ENCODE assay signal across 2 cellular contexts in the genomic region with DNA sequence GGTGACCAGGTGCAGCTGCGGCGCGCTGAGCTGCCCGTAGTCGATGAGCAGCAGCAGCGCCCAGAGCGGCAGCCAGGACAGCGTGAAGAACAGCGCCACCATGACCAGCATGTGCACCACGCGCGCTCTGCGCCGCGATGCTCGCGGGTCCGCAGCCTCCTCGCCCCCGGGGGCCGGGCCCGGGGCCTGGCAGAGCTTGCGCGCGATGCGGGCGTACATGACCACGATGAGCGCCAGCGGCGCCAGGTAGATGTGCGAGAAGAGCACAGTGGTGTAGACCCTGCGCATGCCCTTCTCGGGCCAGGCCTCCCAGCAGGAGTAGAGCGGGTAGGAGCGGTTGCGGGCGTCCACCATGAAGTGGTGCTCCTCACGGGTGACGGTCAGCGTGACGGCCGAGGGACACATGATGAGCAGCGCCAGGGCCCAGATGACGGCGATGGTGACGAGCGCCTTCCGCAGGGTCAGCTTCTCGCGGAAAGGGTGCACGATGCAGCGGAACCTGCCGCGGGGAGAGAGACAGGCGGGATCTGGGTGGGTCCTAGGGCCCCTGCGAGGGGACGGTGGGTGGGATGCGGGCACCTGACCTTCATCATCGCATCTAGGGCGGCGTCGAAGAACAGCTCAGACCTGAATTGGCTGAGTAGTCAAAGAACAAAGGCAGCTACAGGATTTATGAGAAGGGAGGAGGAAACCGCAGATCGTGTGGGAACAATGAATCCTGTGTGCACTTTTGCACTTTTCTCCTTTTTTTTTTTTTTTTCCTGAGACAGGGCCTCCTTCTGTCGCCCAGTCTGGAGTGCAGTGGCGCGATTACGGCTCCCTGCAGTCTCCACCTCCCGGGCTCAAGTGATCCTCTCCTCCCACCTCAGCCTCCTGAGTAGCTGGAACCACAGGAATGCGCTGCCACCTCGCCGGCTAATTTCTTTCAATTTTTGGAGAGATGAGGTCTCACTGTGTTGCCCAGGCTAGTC.
TF ChIP-seq lines count a peak whose summit lies in the region.

No MANE protein-coding gene starts in this region.

TF ChIP-seq in GM12891, 5 proteins besides CTCF, POLR2A, EP300 and RAD21:
- TF ChIP-seq PAX5 (IDR thresholded peaks at IDR 0.05; ENCODE audit: insufficient read depth, low read length, severe bottlenecking) (no peak), POU2F2 (IDR thresholded peaks at IDR 0.05; ENCODE audit: low read depth, low read length) (no peak), TAF1 (IDR thresholded peaks at IDR 0.05; ENCODE audit: low read depth, low read length) (no peak), SPI1 (IDR thresholded peaks at IDR 0.05; ENCODE audit: low read depth, low read length) (no peak), POLR2AphosphoS5 (IDR thresholded peaks at IDR 0.05; ENCODE audit: low read depth, low read length) (no peak)

TF ChIP-seq in endothelial cell of umbilical vein, 7 proteins besides CTCF, POLR2A, EP300 and RAD21:
- TF ChIP-seq EZH2 (IDR thresholded peaks at IDR 0.05; ENCODE audit: borderline replicate concordance, low read depth, low read length, severe bottlenecking), result peak; percentile 91
- TF ChIP-seq GATA2 (IDR thresholded peaks at IDR 0.05; ENCODE audit: insufficient read depth, insufficient read length, low read depth, low read length), result no peak
